8 cellular contexts compared by ENCODE assay signal in genomic region chr20:48828734-48829460, GRCh38. TPM values are rescaled to one million over a fixed set of nuclear protein-coding genes. Genes with fewer than 3 reads are reported as not detected.
DNase-seq lines count a peak whose midpoint lies in the region; ATAC-seq and TF ChIP-seq lines count a peak whose summit lies in the region.

No MANE protein-coding gene starts in this region.

- no peaks in the 10 kb centered on the region for H3K27me3 ChIP-seq in muscle layer of duodenum (ENCODE audit: low read depth, low read length)

- H3K27ac ChIP-seq in muscle layer of duodenum (ENCODE audit: low read length), result no peak overlapping the region

- H3K9me3 ChIP-seq in muscle layer of duodenum (ENCODE audit: control insufficient read depth in 1 of 2, low read length in 2 of 2), result no peaks in the 10 kb centered on the region

- TF ChIP-seq CTCF in AG04449 (IDR thresholded peaks at IDR 0.05; ENCODE audit: insufficient read depth, low read length, missing control alignments) (no peak), HFF-Myc (IDR thresholded peaks at IDR 0.05; ENCODE audit: low read depth, low read length, missing control alignments) (no peak), cardiac fibroblast (IDR thresholded peaks at IDR 0.05; ENCODE audit: low read depth, low read length) (no peak)

- DNase-seq in AG04449 (ENCODE audit: low read depth, low spot score) (no peak), HFF-Myc (ENCODE audit: extremely low read depth, low read depth) (no peak), cardiac fibroblast (ENCODE audit: low read depth in 2 of 2) (no peak), activated gamma-delta T cell (lab: John Stamatoyannopoulos, UW) (no peak), SKM-1 treated with dmso at 0.1 percent for 144 hours (lab: John Stamatoyannopoulos, UW; ENCODE audit: unreplicated experiment) (no peak), HT-29 (ENCODE audit: low spot score) (no peak)

- ATAC-seq in esophagus mucosa, result no peak

- CTCF ChIA-PET in AG04449 (lab: Yijun Ruan, JAX), result interaction anchor here (0.7 to 2.0 kb wide), 3 partner anchors 11 to 171 kb away, joined by 3 to 4 read pairs (median 4); no protein-coding TSS in a partner anchor

- peaks cover 13 to 41% of the 10 kb centered on the region in 2 donors for H3K4me1 ChIP-seq in muscle layer of duodenum (ENCODE audit: control insufficient read depth in 1 of 2, insufficient read depth in 2 of 2, low read length in 2 of 2)

- H3K4me3 ChIP-seq in AG04449 (ENCODE audit: low read depth, low read length) (peak overlapping the region; percentile 65), HFF-Myc (replicated peaks; ENCODE audit: low read depth, low read length) (peak overlapping the region; percentile 52), cardiac fibroblast (replicated peaks in 1 of 2; ENCODE audit: low read depth in 2 of 2, low read length in 2 of 2) (peak overlapping the region; percentile 50 to 58), muscle layer of duodenum (ENCODE audit: low read depth in 1 of 2, low read length in 2 of 2) (peak overlapping the region; percentile 50 to 67)

- POLR2A ChIA-PET in AG04449 (lab: Yijun Ruan, JAX), result no interaction called here

- H3K36me3 ChIP-seq in muscle layer of duodenum (ENCODE audit: control insufficient read depth in 1 of 2, insufficient read depth in 2 of 2, low read length in 2 of 2), result no peaks in the 10 kb centered on the region

RNA-seq across cellular contexts. Expression of gene PREX1, which starts 1.1 kb away (rescaled TPM):
- 0.05 and 0.31 TPM in 2 replicates for total RNA-seq in HT-29 (2014; rRNA removed; shearing (Covaris generic))
- 2.7 TPM for total RNA-seq in esophagus mucosa
